ENCODE assay signal across 9 cellular contexts in genomic region chr2:19348692-19349091, GRCh38. TPM values are rescaled to one million over a fixed set of nuclear protein-coding genes. Genes with fewer than 3 reads are reported as not detected.
DNase-seq lines count a peak whose midpoint lies in the region; ATAC-seq and TF ChIP-seq lines count a peak whose summit lies in the region.
"Had no signal": no experiment of that assay in that cellular context is flagged by ENCODE, and none has a peak within 500 bp of the region (broad histone marks: within the 10 kb centered on the region; RNA-seq: fewer than 3 reads in every experiment).

No MANE protein-coding gene starts in this region.

- no peak for TF ChIP-seq CTCF in fibroblast of the aortic adventitia (IDR thresholded peaks at IDR 0.05; ENCODE audit: insufficient read depth, low read length)
- TF ChIP-seq CTCF in sigmoid colon (IDR thresholded peaks at IDR 0.05), result no peak
- no peak for TF ChIP-seq CTCF in GM13977 (IDR thresholded peaks at IDR 0.05; ENCODE audit: extremely low read depth, insufficient read depth, missing control alignments)

- H3K4me1 ChIP-seq in ES-I3 (ENCODE audit: insufficient read depth, low read length) (no peaks in the 10 kb centered on the region), SJSA1 (replicated peaks) (peaks cover 3% of the 10 kb centered on the region; the same call in 1 of the 2 replicates), sigmoid colon (peaks cover 0 to 27% (median 25%) of the 10 kb centered on the region in 4 donors)

- H3K36me3 ChIP-seq in ES-I3 (ENCODE audit: insufficient read depth, low read length), result no peaks in the 10 kb centered on the region
- peaks cover 2% of the 10 kb centered on the region; the same call in 1 of the 2 replicates for H3K36me3 ChIP-seq in SJSA1
- H3K36me3 ChIP-seq in sigmoid colon, result peaks cover 0 to 13% (median 3%) of the 10 kb centered on the region in 4 donors

- 88 to 92% methylated on average over 8 of the region's 8 CpGs for WGBS in sigmoid colon, 2 donors

- H3K4me3 ChIP-seq in SJSA1 (peak overlapping the region; percentile 82), fibroblast of the aortic adventitia (ENCODE audit: low read depth, low read length) (peak overlapping the region; percentile 57), sigmoid colon (peak overlapping the region in 2 of 4 donors; percentile 62 to 77)

- H3K9me3 ChIP-seq in ES-I3 (ENCODE audit: control insufficient read depth, insufficient read depth, low read length) (no peaks in the 10 kb centered on the region), SJSA1 (replicated peaks) (no peaks in the 10 kb centered on the region), sigmoid colon (no peaks in the 10 kb centered on the region)

- no peaks in the 10 kb centered on the region for H3K27me3 ChIP-seq in SJSA1 (replicated peaks)
- peaks cover 0 to 24% (median 0%) of the 10 kb centered on the region in 3 donors for H3K27me3 ChIP-seq in sigmoid colon

- in situ Hi-C loops in GM13977 (cut with MboI; ENCODE audit: low pct_unique_long_range_greater_than_20kb, low sequenced_read_pairs, unreplicated experiment), result no loop called here

- no peak for ATAC-seq in GM19463 (IDR thresholded peaks at IDR 0.05; ENCODE audit: unreplicated experiment)

- peak overlapping the region; percentile 87 for H3K27ac ChIP-seq in SJSA1
- H3K27ac ChIP-seq in sigmoid colon, result peak overlapping the region; percentile 86 to 96 (median 93)

- intact Hi-C loops in sigmoid colon (cut with DNase I), result loop anchor here (5.0 kb wide), 2 partner anchors 371 to 786 kb away; partner anchors contain the start of gene RDH14

- DNase-seq in SJSA1 (ENCODE audit: low read depth in 1 of 2, low spot score in 2 of 2) (no peak), fibroblast of the aortic adventitia (ENCODE audit: low read depth) (no peak), sigmoid colon (peak; percentile 67), NOMO-1 (lab: John Stamatoyannopoulos, UW; ENCODE audit: unreplicated experiment in 2 of 2) (no peak), GM13977 (ENCODE audit: low spot score) (no peak)
- DNase-seq in effector CD4-positive, alpha-beta T cell, result no peak

- no peak for TF ChIP-seq EP300 in sigmoid colon (IDR thresholded peaks at IDR 0.05)

- H3K9ac ChIP-seq in ES-I3 (ENCODE audit: low read depth, low read length), result peak overlapping the region; percentile 96; the same call in 1 of the 2 replicates

- TF ChIP-seq POLR2A in sigmoid colon (IDR thresholded peaks at IDR 0.05), result no peak

RNA-seq across cellular contexts. Expression of gene OSR1, which starts 9.7 kb away (rescaled TPM):
- 1.9 and 2.2 TPM in 2 replicates for total RNA-seq in SJSA1 (2014; rRNA removed; shearing (Covaris generic))
- total RNA-seq in fibroblast of the aortic adventitia (ENCODE audit: low replicate concordance) (35.8 and 117 TPM in 2 replicates), sigmoid colon (10 to 100 TPM in 3 of 4 donors, 1 to 10 TPM in 1; 7.8 to 33.0 (median 19.7) TPM)
- 1 to 10 TPM in 2 of 3 donors, under 1 TPM in 1; 0.69 to 6.2 (median 3.0) TPM for polyA plus RNA-seq in sigmoid colon
- total RNA-seq: pulmonary artery endothelial cell had no signal
